ENCODE assay signal across 19 cellular contexts in the genomic region with DNA sequence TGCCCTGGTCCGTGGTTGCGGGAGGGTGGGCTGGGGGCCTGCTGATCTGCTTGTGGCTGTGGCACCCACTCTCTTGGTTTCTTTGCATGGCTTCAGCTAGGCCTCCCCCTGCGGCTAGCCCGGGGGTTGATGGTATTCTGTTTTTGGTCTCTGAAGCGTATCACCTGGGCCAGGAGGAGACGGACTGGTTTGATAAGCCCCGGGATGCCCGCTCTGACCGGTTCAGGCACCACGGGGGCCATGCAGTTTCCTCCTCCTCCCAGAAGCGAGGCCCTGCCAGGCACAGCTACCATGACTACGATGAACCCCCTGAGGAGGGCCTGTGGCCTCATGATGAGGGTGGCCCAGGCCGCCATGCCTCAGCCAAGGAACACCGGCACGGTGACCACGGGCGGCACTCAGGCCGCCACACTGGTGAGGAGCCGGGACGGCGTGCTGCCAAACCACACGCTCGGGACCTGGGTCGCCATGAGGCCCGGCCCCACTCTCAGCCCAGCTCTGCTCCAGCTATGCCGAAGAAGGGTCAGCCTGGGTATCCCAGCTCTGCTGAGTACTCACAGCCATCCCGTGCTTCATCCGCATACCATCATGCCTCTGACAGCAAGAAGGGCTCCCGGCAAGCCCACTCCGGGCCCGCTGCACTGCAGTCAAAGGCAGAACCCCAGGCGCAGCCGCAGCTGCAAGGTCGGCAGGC. TPM values are rescaled to one million over a fixed set of nuclear protein-coding genes. Genes with fewer than 3 reads are reported as not detected.
A peak's percentile ranks its signal among the peaks of the same experiment; 100 is the strongest.
DNase-seq lines count a peak whose midpoint lies in the region; ATAC-seq, FAIRE-seq and TF ChIP-seq lines count a peak whose summit lies in the region.
"Had no signal": no experiment of that assay in that cellular context is flagged by ENCODE, and none has a peak within 500 bp of the region (broad histone marks: within the 10 kb centered on the region; RNA-seq: fewer than 3 reads in every experiment).

No MANE protein-coding gene starts in this region.

- BruUV-seq in Calu3 (replicated peaks; lab: Mats Ljungman, UMichigan): no TSS peak

- H3K9ac ChIP-seq in kidney (ENCODE audit: low read length in 2 of 2) (no peak overlapping the region), Karpas-422 (ENCODE audit: low read length) (no peak overlapping the region)

- H3K36me3 ChIP-seq in kidney (ENCODE audit: control insufficient read depth in 1 of 2, insufficient read depth in 2 of 2, low read length in 2 of 2) (no peaks in the 10 kb centered on the region), right lobe of liver (no peaks in the 10 kb centered on the region), Karpas-422 (ENCODE audit: insufficient read depth, low read length) (no peaks in the 10 kb centered on the region)
- H3K36me3 ChIP-seq: HAP-1 had no signal

- peak; percentile 3 for DNase-seq in G401 (ENCODE audit: low spot score)
- DNase-seq in kidney: peak; percentile 65
- no peak for DNase-seq in right lobe of liver
- DNase-seq in stimulated activated CD4-positive, alpha-beta T cell treated with anti-CD3 and anti-CD28 coated beads, Interleukin-2, amount 100 ng/mL, for 24 hours: no peak
- DNase-seq in Karpas-422: no peak
- no peak for DNase-seq in Calu3
- DNase-seq: CD4-positive, alpha-beta T cell; CD8-positive, alpha-beta memory T cell; DND-41; GDM1; HFFc6 had no signal

- H4K20me1 ChIP-seq in Karpas-422 (ENCODE audit: insufficient read depth, low read depth, low read length): no peaks in the 10 kb centered on the region

- H3K4me2 ChIP-seq in Karpas-422 (ENCODE audit: low read depth, low read length, poor library complexity, severe bottlenecking): no peak overlapping the region
- H3K4me2 ChIP-seq: GM23338 had no signal

- no peak for ATAC-seq in right lobe of liver
- ATAC-seq: GM12878 had no signal

- no peaks in the 10 kb centered on the region for H3K4me1 Mint-ChIP-seq in Calu3 (ENCODE audit: low read depth, unreplicated experiment)
- H3K4me1 Mint-ChIP-seq: CD8-positive, alpha-beta memory T cell had no signal

- H3K79me2 ChIP-seq in Karpas-422 (ENCODE audit: low read length): no peaks in the 10 kb centered on the region

- H3K4me1 ChIP-seq in kidney (ENCODE audit: control insufficient read depth in 1 of 2, insufficient read depth in 1 of 2, low read depth in 1 of 2, low read length in 2 of 2): peaks cover 8 to 24% of the 10 kb centered on the region in 2 donors
- peaks cover 0 to 33% (median 14%) of the 10 kb centered on the region in 4 donors for H3K4me1 ChIP-seq in right lobe of liver
- no peaks in the 10 kb centered on the region for H3K4me1 ChIP-seq in Karpas-422 (ENCODE audit: low read length)
- H3K4me1 ChIP-seq: HAP-1 had no signal

- H3K27me3 Mint-ChIP-seq in Calu3 (ENCODE audit: unreplicated experiment): peaks cover 21% of the 10 kb centered on the region

- 100% methylated on average over 2 of the region's 34 CpGs for WGBS in right lobe of liver (ENCODE audit: insufficient coverage, low coverage, low lambda C conversion rate, missing lambda C conversion rate)

- TF ChIP-seq CTCF in kidney (IDR thresholded peaks at IDR 0.05; ENCODE audit: borderline replicate concordance, extremely low read depth, insufficient read depth) (no peak), right lobe of liver (IDR thresholded peaks at IDR 0.05) (no peak), Calu3 (IDR thresholded peaks at IDR 0.05; ENCODE audit: unreplicated experiment) (no peak)

- no peak for FAIRE-seq in kidney (lab: Jason Lieb, UNC)
- FAIRE-seq: GM12878, H54 had no signal

- H3K9me3 ChIP-seq in kidney (ENCODE audit: control insufficient read depth in 1 of 2, low read length in 2 of 2) (no peaks in the 10 kb centered on the region), right lobe of liver (no peaks in the 10 kb centered on the region), Karpas-422 (ENCODE audit: low read length) (no peaks in the 10 kb centered on the region)
- H3K9me3 ChIP-seq: HAP-1 had no signal

- H3K4me3 ChIP-seq in kidney (ENCODE audit: low read length in 2 of 2) (no peak overlapping the region), right lobe of liver (no peak overlapping the region), Karpas-422 (ENCODE audit: low read length) (no peak overlapping the region)
- H3K4me3 ChIP-seq: GM12878, GM23338, HAP-1 had no signal

- CTCF ChIA-PET in Calu3 (lab: Charles Lee): interaction anchor here (1.1 kb wide), 1 partner anchor 123 kb away, joined by 3 read pairs; no protein-coding TSS in a partner anchor

- H3K9me3 Mint-ChIP-seq in Calu3 (ENCODE audit: low read depth, unreplicated experiment): no peaks in the 10 kb centered on the region
- H3K9me3 Mint-ChIP-seq: CD14-positive monocyte; CD4-positive, alpha-beta T cell; CD8-positive, alpha-beta memory T cell; GM23338; HFFc6 had no signal

- H3K36me3 Mint-ChIP-seq in Calu3 (ENCODE audit: insufficient read depth, unreplicated experiment): peaks cover 10% of the 10 kb centered on the region
- H3K36me3 Mint-ChIP-seq: CD14-positive monocyte; CD8-positive, alpha-beta memory T cell had no signal

- no peak for TF ChIP-seq POLR2A in right lobe of liver (IDR thresholded peaks at IDR 0.05)

- intact Hi-C loops in kidney (cut with DNase I): loop anchor here (10.0 kb wide), 1 partner anchor 118 kb away; no protein-coding TSS in a partner anchor
- intact Hi-C loops in right lobe of liver (cut with DNase I): no loop called here
- intact Hi-C loops in Calu3 (cut with micrococcal nuclease; ENCODE audit: unreplicated experiment): no loop called here

- no peak overlapping the region for H3K4me3 Mint-ChIP-seq in Calu3 (ENCODE audit: low read depth, unreplicated experiment)
- H3K4me3 Mint-ChIP-seq: CD14-positive monocyte; CD4-positive, alpha-beta T cell; CD8-positive, alpha-beta memory T cell; GM23338; HFFc6 had no signal

- H2AFZ ChIP-seq in Karpas-422 (ENCODE audit: low read length): no peak overlapping the region
- H2AFZ ChIP-seq: GM23338 had no signal

- no peak overlapping the region for H3K27ac Mint-ChIP-seq in Calu3 (ENCODE audit: unreplicated experiment)
- H3K27ac Mint-ChIP-seq: CD14-positive monocyte; CD4-positive, alpha-beta T cell; CD8-positive, alpha-beta memory T cell; GM23338; HFFc6 had no signal

- H3K27ac ChIP-seq in angular gyrus (ENCODE audit: low read depth, low read length): peak overlapping the region; percentile 53
- H3K27ac ChIP-seq in kidney (ENCODE audit: low read depth in 2 of 2, low read length in 2 of 2): no peak overlapping the region
- H3K27ac ChIP-seq in right lobe of liver: no peak overlapping the region
- no peak overlapping the region for H3K27ac ChIP-seq in Karpas-422 (ENCODE audit: low read length)

- no peaks in the 10 kb centered on the region for H3K27me3 ChIP-seq in right lobe of liver
- no peaks in the 10 kb centered on the region for H3K27me3 ChIP-seq in Karpas-422 (ENCODE audit: low read length)

- in situ Hi-C loops in G401 (cut with HindIII; ENCODE audit: low sequenced_read_pairs): loop anchor here (10.0 kb wide), 1 partner anchor 108 kb away; the partner anchor contains the start of gene BSN

- H3K9me2 ChIP-seq in Karpas-422 (replicated peaks; ENCODE audit: insufficient read depth, low read length): no peaks in the 10 kb centered on the region

RNA-seq across cellular contexts. Expression of gene APEH, which starts 11.3 kb away (rescaled TPM):
- 261 and 301 TPM in 2 replicates for total RNA-seq in G401 (2014; rRNA removed; shearing (Covaris generic))
- 143 TPM for total RNA-seq in kidney
- 138 TPM for polyA plus RNA-seq in kidney (ENCODE audit: insufficient read depth, low read depth, low replicate concordance)
- 100 to 1,000 TPM in 2 of 6 experiments, 10 to 100 TPM in 4; 60.9 to 114 (median 90.5) TPM for total RNA-seq in right lobe of liver
- 96.3 and 175 TPM in 2 replicates for total RNA-seq in Karpas-422 (2014; rRNA removed; shearing (Covaris generic); ENCODE audit: low replicate concordance)
- total RNA-seq in Calu3 (2022): 187 and 207 TPM in 2 replicates

RNA-seq across cellular contexts. Expression of gene MST1, which starts 26.4 kb away (rescaled TPM):
- total RNA-seq in G401 (2014; rRNA removed; shearing (Covaris generic)): 0.06 and 0.95 TPM in 2 replicates
- total RNA-seq in kidney (77.3 TPM), right lobe of liver (100 to 1,000 TPM; 321 to 695 (median 632) TPM), Calu3 (2022) (8.0 and 10.5 TPM in 2 replicates)
- 152 TPM for polyA plus RNA-seq in kidney (ENCODE audit: insufficient read depth, low read depth, low replicate concordance)
- total RNA-seq in Karpas-422 (2014; rRNA removed; shearing (Covaris generic); ENCODE audit: low replicate concordance): 19.8 and 25.6 TPM in 2 replicates

RNA-seq across cellular contexts. Expression of gene RNF123, which starts 26.5 kb away (rescaled TPM):
- total RNA-seq in G401 (2014; rRNA removed; shearing (Covaris generic)): 24.9 and 34.0 TPM in 2 replicates
- total RNA-seq in kidney (43.7 TPM), right lobe of liver (10 to 100 TPM; 32.4 to 48.3 (median 39.9) TPM), Calu3 (2022) (38.6 and 52.5 TPM in 2 replicates)
- 41.7 TPM for polyA plus RNA-seq in kidney (ENCODE audit: insufficient read depth, low read depth, low replicate concordance)
- 20.1 and 31.5 TPM in 2 replicates for total RNA-seq in Karpas-422 (2014; rRNA removed; shearing (Covaris generic); ENCODE audit: low replicate concordance)

RNA-seq across cellular contexts. Expression of gene AMIGO3, which starts 56.6 kb away (rescaled TPM):
- total RNA-seq in G401 (2014; rRNA removed; shearing (Covaris generic)): 1.1 and 2.2 TPM in 2 replicates
- not detected for total RNA-seq in kidney
- 0.73 TPM for polyA plus RNA-seq in kidney (ENCODE audit: insufficient read depth, low read depth, low replicate concordance)
- 1 to 10 TPM in 1 of 6 experiments, under 1 TPM in 3, not detected in 2; 0.07 to 2.4 (median 0.64) TPM for total RNA-seq in right lobe of liver
- 3.8 TPM in 1 of 2 replicates, not detected in the other for total RNA-seq in Karpas-422 (2014; rRNA removed; shearing (Covaris generic); ENCODE audit: low replicate concordance)
- total RNA-seq in Calu3 (2022): 0.49 and 0.73 TPM in 2 replicates
- total RNA-seq: A673 had no signal
- polyA plus RNA-seq: BJ, CD14-positive monocyte had no signal

Comparison
In these comparisons a context has a peak if more than half of its experiments do, and no peak if none do; other contexts are left out.
1. DNase-seq: peak in G401 (single experiment) and kidney (single experiment); none in right lobe of liver (0 of 3), stimulated activated CD4-positive, alpha-beta T cell treated with anti-CD3 and anti-CD28 coated beads, Interleukin-2, amount 100 ng/mL, for 24 hours (0 of 2), Karpas-422 (single experiment) and Calu3 (single experiment).